16 cellular contexts compared by ENCODE assay signal in the genomic region with DNA sequence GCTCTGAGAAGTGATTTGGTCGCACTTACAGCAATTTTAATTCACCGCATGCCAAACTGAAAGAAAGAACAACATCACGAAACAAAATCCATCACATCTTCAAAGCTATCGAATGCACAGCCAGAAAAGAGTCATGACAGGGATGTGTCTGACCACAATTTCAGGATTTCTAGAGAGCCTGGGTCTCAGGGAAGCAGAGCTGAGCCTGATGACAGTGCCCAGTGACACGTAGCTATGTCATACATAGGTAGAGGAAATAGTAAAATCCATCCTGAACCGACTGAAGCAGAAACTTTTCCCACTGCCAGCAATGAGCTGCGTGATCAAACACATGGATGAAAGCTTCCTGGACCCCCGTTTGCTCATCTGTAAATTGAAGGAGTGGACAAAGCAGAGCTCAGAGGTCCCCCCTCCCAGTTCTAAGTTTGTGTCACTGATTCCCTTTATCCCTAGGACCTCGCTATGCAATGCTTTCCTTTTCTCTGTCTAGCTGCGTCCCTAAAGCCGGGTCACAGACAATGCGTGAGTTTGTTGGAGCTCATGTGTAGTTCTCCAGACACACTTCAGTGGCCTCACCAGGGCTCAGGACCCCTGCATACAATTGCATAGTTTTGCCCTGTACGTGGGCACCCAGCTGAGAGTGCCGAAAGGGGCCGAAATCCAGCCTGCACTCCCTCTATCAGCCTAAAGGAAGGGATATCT. TPM values are rescaled to one million over a fixed set of nuclear protein-coding genes. Genes with fewer than 3 reads are reported as not detected.
DNase-seq lines count a peak whose midpoint lies in the region; ATAC-seq and TF ChIP-seq lines count a peak whose summit lies in the region.
"Had no signal": no experiment of that assay in that cellular context is flagged by ENCODE, and none has a peak within 500 bp of the region (broad histone marks: within the 10 kb centered on the region; RNA-seq: fewer than 3 reads in every experiment).

No MANE protein-coding gene starts in this region.

- H3K27me3 ChIP-seq in left lung (no peaks in the 10 kb centered on the region), suprapubic skin (no peaks in the 10 kb centered on the region)
- H3K27me3 ChIP-seq: colonic mucosa, esophagus squamous epithelium had no signal

- DNase-seq in HCEC 1CT: peak; percentile 40
- DNase-seq in astrocyte of the spinal cord (ENCODE audit: low read depth, low spot score): peak; percentile 13
- no peak for DNase-seq in left lung
- no peak for DNase-seq in suprapubic skin (ENCODE audit: low spot score in 2 of 2)
- no peak for DNase-seq in NCI-H1417 treated with DMSO at 0.1 percent for 48 hours (lab: John Stamatoyannopoulos, UW)
- no peak for DNase-seq in MV-4-11 (lab: John Stamatoyannopoulos, UW)
- no peak for DNase-seq in NCI-H187 (lab: John Stamatoyannopoulos, UW)
- DNase-seq: activated CD4-positive, CD25-positive, alpha-beta regulatory T cell; activated naive CD8-positive, alpha-beta T cell treated with anti-CD3 and anti-CD28 coated beads, Interleukin-2, amount 10 ng/mL, durations not matched to agents 7 days and 5 days; colonic mucosa; esophagus squamous epithelium; GDM1; H7; mucosa of descending colon; NCI-H2227 treated with DMSO at 0.1 percent for 48 hours; stimulated activated naive CD8-positive, alpha-beta T cell treated with anti-CD3 and anti-CD28 coated beads, Interleukin-15, Interleukin-2, amounts not matched to agents 100 U/mL and 50 U/mL, for 24 hours had no signal

- TF ChIP-seq POLR2A in suprapubic skin (IDR thresholded peaks at IDR 0.05): no peak

- H3K36me3 ChIP-seq in left lung: no peaks in the 10 kb centered on the region
- no peaks in the 10 kb centered on the region for H3K36me3 ChIP-seq in suprapubic skin
- H3K36me3 ChIP-seq: colonic mucosa, esophagus squamous epithelium had no signal

- H3K4me3 ChIP-seq in astrocyte of the spinal cord (ENCODE audit: low read depth, low read length) (peak overlapping the region; percentile 32), left lung (no peak overlapping the region), suprapubic skin (peak overlapping the region; percentile 17)
- H3K4me3 ChIP-seq: colonic mucosa, mucosa of descending colon had no signal

- TF ChIP-seq CTCF in astrocyte of the spinal cord (IDR thresholded peaks at IDR 0.05; ENCODE audit: low read depth, low read length) (no peak), left lung (IDR thresholded peaks at IDR 0.05) (no peak), suprapubic skin (IDR thresholded peaks at IDR 0.05) (no peak)

- no peaks in the 10 kb centered on the region for H3K9me3 ChIP-seq in left lung
- no peaks in the 10 kb centered on the region for H3K9me3 ChIP-seq in suprapubic skin
- H3K9me3 ChIP-seq: colonic mucosa, esophagus squamous epithelium, mucosa of descending colon had no signal

- intact Hi-C loops in left lung (cut with DNase I): no loop called here

- in situ Hi-C loops in astrocyte of the spinal cord (cut with HindIII; ENCODE audit: low sequenced_read_pairs): no loop called here

- no peak for TF ChIP-seq EP300 in suprapubic skin (IDR thresholded peaks at IDR 0.05)

- 61% methylated on average over 14 of the region's 15 CpGs for WGBS in suprapubic skin

- ATAC-seq in left lung: peak; percentile 26
- ATAC-seq: mucosa of descending colon; stimulated activated naive CD8-positive, alpha-beta T cell treated with anti-CD3 and anti-CD28 coated beads, Interleukin-15, Interleukin-2, amounts not matched to agents 100 U/mL and 50 U/mL, for 24 hours had no signal

- H3K27ac ChIP-seq in left lung: peak overlapping the region in 1 of 2 donors; percentile 68
- no peak overlapping the region for H3K27ac ChIP-seq in suprapubic skin
- H3K27ac ChIP-seq: colonic mucosa had no signal

- no peaks in the 10 kb centered on the region for H3K4me1 ChIP-seq in left lung
- H3K4me1 ChIP-seq in suprapubic skin: no peaks in the 10 kb centered on the region
- H3K4me1 ChIP-seq: colonic mucosa had no signal

RNA-seq across cellular contexts. Expression of a gene that starts 37.6 kb away (rescaled TPM):
- total RNA-seq in left lung (10 to 100 TPM; 16.0 to 34.4 TPM), suprapubic skin (1 to 10 TPM in 3 of 4 donors, under 1 TPM in 1; 0.81 to 3.7 (median 1.7) TPM)
- total RNA-seq: activated naive CD8-positive, alpha-beta T cell treated with anti-CD3 and anti-CD28 coated beads, Interleukin-2, amount 10 ng/mL, durations not matched to agents 7 days and 5 days had no signal

Comparison
In these comparisons a context has a peak if more than half of its experiments do, and no peak if none do; other contexts are left out.
1. DNase-seq: peak in HCEC 1CT (single experiment) and astrocyte of the spinal cord (single experiment); none in left lung (0 of 2), suprapubic skin (0 of 2), NCI-H1417 treated with DMSO at 0.1 percent for 48 hours (single experiment), MV-4-11 (single experiment) and NCI-H187 (0 of 2).
2. H3K4me3 ChIP-seq: peak in astrocyte of the spinal cord (single experiment) and suprapubic skin (single experiment); none in left lung (0 of 2).